In genomic region chrX:107619836-107620235, GRCh38 we compare ENCODE assay signal across 15 cellular contexts.
"Had no signal": no experiment of that assay in that cellular context is flagged by ENCODE, and none has a peak within 500 bp of the region (broad histone marks: within the 10 kb centered on the region; RNA-seq: fewer than 3 reads in every experiment).

No MANE protein-coding gene starts in this region.

- H3K36me3 Mint-ChIP-seq: immature natural killer cell; naive B cell; stimulated activated effector memory CD8-positive, alpha-beta T cell treated with anti-CD3 and anti-CD28 coated beads, Interleukin-12 subunit alpha, Interleukin-12 subunit beta, amount 100 ng/mL, for 72 hours had no signal

- H2AFZ ChIP-seq: neural progenitor cell had no signal

- H3K9me3 Mint-ChIP-seq: immature natural killer cell; stimulated activated effector memory CD8-positive, alpha-beta T cell treated with anti-CD3 and anti-CD28 coated beads, Interleukin-12 subunit alpha, Interleukin-12 subunit beta, amount 100 ng/mL, for 72 hours had no signal

- H3K4me3 Mint-ChIP-seq: immature natural killer cell; naive B cell; neural progenitor cell; stimulated activated effector memory CD8-positive, alpha-beta T cell treated with anti-CD3 and anti-CD28 coated beads, Interleukin-12 subunit alpha, Interleukin-12 subunit beta, amount 100 ng/mL, for 72 hours had no signal

- H3K4me3 ChIP-seq: ascending aorta, lower lobe of right lung, neural progenitor cell, ovary, thyroid gland, uterus had no signal

- H3K4me2 ChIP-seq: neural progenitor cell had no signal

- H3K36me3 ChIP-seq: ascending aorta, lower lobe of right lung, neural progenitor cell, ovary, thyroid gland, uterus had no signal

- H3K9me3 ChIP-seq: lower lobe of right lung, ovary, thyroid gland, uterus had no signal

- H3K4me1 Mint-ChIP-seq: immature natural killer cell; naive B cell; stimulated activated effector memory CD8-positive, alpha-beta T cell treated with anti-CD3 and anti-CD28 coated beads, Interleukin-12 subunit alpha, Interleukin-12 subunit beta, amount 100 ng/mL, for 72 hours had no signal

- H3K9ac ChIP-seq: neural progenitor cell had no signal

- H3K27ac ChIP-seq: ascending aorta, lower lobe of right lung, neural progenitor cell, ovary, thyroid gland, uterus had no signal

- DNase-seq: activated naive CD4-positive, alpha-beta T cell treated with Interleukin-2 at 50 U/mL for 16 hours; activated T-cell treated with anti-CD3 and anti-CD28 coated beads for 4 hours; caudate nucleus; immature natural killer cell; left cardiac atrium; lower lobe of right lung; naive B cell; ovary; T1000; thyroid gland; uterus had no signal

- ATAC-seq: activated CD4-positive, CD25-positive, alpha-beta regulatory T cell treated with anti-CD3 and anti-CD28 coated beads, Interleukin-2, amount 50 U/mL, for 24 hours; left cardiac atrium; stimulated activated effector memory CD8-positive, alpha-beta T cell treated with anti-CD3 and anti-CD28 coated beads, Interleukin-12 subunit alpha, Interleukin-12 subunit beta, amount 100 ng/mL, for 72 hours had no signal

- H3K27me3 ChIP-seq: ascending aorta, neural progenitor cell, ovary, thyroid gland, uterus had no signal

- H3K4me1 ChIP-seq: ascending aorta, lower lobe of right lung, neural progenitor cell, thyroid gland, uterus had no signal

- H3K27ac Mint-ChIP-seq: immature natural killer cell; naive B cell; neural progenitor cell; stimulated activated effector memory CD8-positive, alpha-beta T cell treated with anti-CD3 and anti-CD28 coated beads, Interleukin-12 subunit alpha, Interleukin-12 subunit beta, amount 100 ng/mL, for 72 hours had no signal
